In genomic region chrX:14095702-14096101, GRCh38 we compare ENCODE assay signal across 1 cellular context.
TF ChIP-seq lines count a peak whose summit lies in the region.

No MANE protein-coding gene starts in this region.

TF ChIP-seq in GM23338, 12 proteins besides CTCF, POLR2A, EP300 and RAD21 (continued from another document):
- TF ChIP-seq EZH2 (IDR thresholded peaks at IDR 0.05; ENCODE audit: low read depth, unreplicated experiment), result no peak
- no peak for TF ChIP-seq REST (IDR thresholded peaks at IDR 0.05; ENCODE audit: unreplicated experiment)
- TF ChIP-seq CREB1 (CRISPR knock-in tag; IDR thresholded peaks at IDR 0.05; ENCODE audit: low read depth), result no peak
- no peak for TF ChIP-seq EZH2phosphoT487 (IDR thresholded peaks at IDR 0.05; ENCODE audit: unreplicated experiment)
- no peak for TF ChIP-seq ZNF331 (CRISPR knock-in tag; IDR thresholded peaks at IDR 0.05; ENCODE audit: low read depth)
